In genomic region chr3:51983578-51984268, GRCh38 we compare ENCODE assay signal across 8 cellular contexts.
A peak's percentile ranks its signal among the peaks of the same experiment; 100 is the strongest.
DNase-seq lines count a peak whose midpoint lies in the region; ATAC-seq lines count a peak whose summit lies in the region.

No MANE protein-coding gene starts in this region.

- H3K27ac Mint-ChIP-seq in activated naive CD8-positive, alpha-beta T cell: peak overlapping the region; percentile 94
- peak overlapping the region; percentile 96 for H3K27ac Mint-ChIP-seq in stimulated activated effector memory CD8-positive, alpha-beta T cell treated with anti-CD3 and anti-CD28 coated beads, Interleukin-12 subunit alpha, Interleukin-12 subunit beta, amount 100 ng/mL, for 72 hours

- H3K36me3 ChIP-seq in HUES48 (ENCODE audit: control insufficient read depth, insufficient read depth, low read length): no peaks in the 10 kb centered on the region
- no peaks in the 10 kb centered on the region for H3K36me3 ChIP-seq in iPS-18a (ENCODE audit: control insufficient read depth, low read depth, low read length)

- H3K4me1 Mint-ChIP-seq in activated naive CD8-positive, alpha-beta T cell (ENCODE audit: low read depth): peaks cover 17% of the 10 kb centered on the region
- peaks cover 35% of the 10 kb centered on the region for H3K4me1 Mint-ChIP-seq in stimulated activated effector memory CD8-positive, alpha-beta T cell treated with anti-CD3 and anti-CD28 coated beads, Interleukin-12 subunit alpha, Interleukin-12 subunit beta, amount 100 ng/mL, for 72 hours

- DNase-seq in stimulated activated effector memory CD8-positive, alpha-beta T cell treated with anti-CD3 and anti-CD28 coated beads, Interleukin-12 subunit alpha, Interleukin-12 subunit beta, amount 100 ng/mL, for 72 hours (ENCODE audit: low spot score in 2 of 2): no peak
- DNase-seq in cortex of kidney (lab: John Stamatoyannopoulos, UW) (no peak), NCI-H526 (lab: John Stamatoyannopoulos, UW) (no peak), LoVo (ENCODE audit: low spot score) (no peak), NCI-H2227 (lab: John Stamatoyannopoulos, UW; ENCODE audit: unreplicated experiment) (no peak)

- no peaks in the 10 kb centered on the region for H3K9me3 Mint-ChIP-seq in activated naive CD8-positive, alpha-beta T cell (ENCODE audit: low read depth)
- H3K9me3 Mint-ChIP-seq in stimulated activated effector memory CD8-positive, alpha-beta T cell treated with anti-CD3 and anti-CD28 coated beads, Interleukin-12 subunit alpha, Interleukin-12 subunit beta, amount 100 ng/mL, for 72 hours: no peaks in the 10 kb centered on the region

- H3K4me3 Mint-ChIP-seq in activated naive CD8-positive, alpha-beta T cell: peak overlapping the region; percentile 99
- H3K4me3 Mint-ChIP-seq in stimulated activated effector memory CD8-positive, alpha-beta T cell treated with anti-CD3 and anti-CD28 coated beads, Interleukin-12 subunit alpha, Interleukin-12 subunit beta, amount 100 ng/mL, for 72 hours: peak overlapping the region; percentile 85

- ATAC-seq in stimulated activated effector memory CD8-positive, alpha-beta T cell treated with anti-CD3 and anti-CD28 coated beads, Interleukin-12 subunit alpha, Interleukin-12 subunit beta, amount 100 ng/mL, for 72 hours: peak; percentile 1

- H3K9me3 ChIP-seq in HUES48 (ENCODE audit: control insufficient read depth, insufficient read depth, low read length) (no peaks in the 10 kb centered on the region), iPS-18a (ENCODE audit: control insufficient read depth, low read depth, low read length) (no peaks in the 10 kb centered on the region)

- H3K27ac ChIP-seq in HUES48 (ENCODE audit: low read depth, low read length) (peak overlapping the region; percentile 94), iPS-18a (ENCODE audit: low read length) (peak overlapping the region; percentile 59)

- peak overlapping the region; percentile 59 for H3K9ac ChIP-seq in HUES48 (ENCODE audit: low read depth, low read length)
- H3K9ac ChIP-seq in iPS-18a (ENCODE audit: low read length): peak overlapping the region; percentile 85

- H3K4me3 ChIP-seq in HUES48 (ENCODE audit: low read depth, low read length) (peak overlapping the region; percentile 76), iPS-18a (ENCODE audit: low read length) (peak overlapping the region; percentile 62)

- H3K27me3 ChIP-seq in HUES48 (ENCODE audit: control insufficient read depth, insufficient read depth, low read length) (no peaks in the 10 kb centered on the region), iPS-18a (ENCODE audit: control insufficient read depth, insufficient read depth, low read length) (no peaks in the 10 kb centered on the region)

- no peaks in the 10 kb centered on the region for H3K27me3 Mint-ChIP-seq in activated naive CD8-positive, alpha-beta T cell

- H3K36me3 Mint-ChIP-seq in activated naive CD8-positive, alpha-beta T cell: no peaks in the 10 kb centered on the region
- H3K36me3 Mint-ChIP-seq in stimulated activated effector memory CD8-positive, alpha-beta T cell treated with anti-CD3 and anti-CD28 coated beads, Interleukin-12 subunit alpha, Interleukin-12 subunit beta, amount 100 ng/mL, for 72 hours: peaks cover 18% of the 10 kb centered on the region

- H3K4me1 ChIP-seq in HUES48 (ENCODE audit: control insufficient read depth, insufficient read depth, low read length): peaks cover 8% of the 10 kb centered on the region; the same call in 1 of the 2 replicates
- peaks cover 16% of the 10 kb centered on the region for H3K4me1 ChIP-seq in iPS-18a (ENCODE audit: control insufficient read depth, low read depth, low read length)
